In the genomic region with DNA sequence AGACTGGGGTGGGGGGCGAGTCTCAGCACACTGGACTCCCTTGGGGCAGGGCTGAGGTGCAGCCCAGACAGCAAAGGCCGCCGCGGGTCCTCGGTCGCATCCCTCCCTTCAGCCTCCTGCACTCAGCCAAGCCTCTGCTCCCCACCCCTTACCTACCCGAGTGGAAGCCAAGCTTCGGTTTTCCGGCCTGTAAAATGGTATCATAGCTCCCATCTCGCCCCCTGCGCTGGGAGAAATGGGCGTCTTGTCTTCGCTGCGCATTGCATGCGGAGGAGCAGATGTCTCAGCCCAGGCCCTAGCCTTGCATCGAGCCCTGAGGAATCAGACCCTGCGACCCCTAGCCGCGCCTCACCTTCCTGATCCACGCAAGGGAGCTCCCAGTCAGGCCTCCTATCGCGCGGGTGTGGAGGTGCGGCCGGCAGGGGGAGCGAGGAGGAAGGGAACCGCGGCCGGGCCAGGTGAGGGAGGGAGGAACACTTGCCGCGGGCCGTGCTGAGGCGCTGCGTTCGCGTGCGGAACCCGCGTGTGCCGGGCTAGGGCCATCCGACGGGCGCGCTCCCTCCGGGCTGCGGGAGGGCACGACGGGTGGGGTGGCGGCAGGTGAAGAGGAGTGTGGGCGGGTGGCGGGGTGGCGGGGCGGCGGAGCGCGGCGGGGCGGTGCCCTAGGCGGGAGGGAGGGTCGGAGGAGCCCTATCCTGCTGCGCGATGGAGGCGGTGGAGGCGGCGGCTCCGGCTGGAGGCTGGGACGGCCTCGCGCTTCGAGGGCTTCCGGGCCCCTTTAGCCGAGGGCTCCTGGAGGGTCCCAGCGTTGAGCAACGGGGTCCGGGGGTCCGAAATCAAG, we compare ENCODE assay signal across 8 cellular contexts. TPM values are rescaled to one million over a fixed set of nuclear protein-coding genes. Genes with fewer than 3 reads are reported as not detected.
DNase-seq lines count a peak whose midpoint lies in the region; TF ChIP-seq lines count a peak whose summit lies in the region.

No MANE protein-coding gene starts in this region.

- H4K91ac ChIP-seq in trophoblast cell (ENCODE audit: low read depth, low read length) = no peak overlapping the region

- no peak overlapping the region for H2BK120ac ChIP-seq in trophoblast cell (ENCODE audit: insufficient read depth, low read length, poor library complexity)

- H2BK5ac ChIP-seq in trophoblast cell (ENCODE audit: low read depth, low read length, poor library complexity) = no peak overlapping the region

- H3K4me3 ChIP-seq in epithelial cell of esophagus (ENCODE audit: low read length) (peak overlapping the region; percentile 4), trophoblast cell (ENCODE audit: low read depth, low read length) (peak overlapping the region; percentile 34)

- no peaks in the 10 kb centered on the region for H3K79me2 ChIP-seq in trophoblast cell (ENCODE audit: control insufficient read depth, insufficient read depth, low read length, poor library complexity)

- no peak overlapping the region for H3K14ac ChIP-seq in trophoblast cell (ENCODE audit: low read length)

- H3K4me1 ChIP-seq in trophoblast cell (ENCODE audit: control insufficient read depth in 1 of 2, insufficient read depth in 2 of 2, low read length in 2 of 2) = peaks cover 3 to 6% of the 10 kb centered on the region in 2 experiments

- H4K8ac ChIP-seq in trophoblast cell (ENCODE audit: low read depth, low read length) = no peak overlapping the region

- no peak overlapping the region for H2BK12ac ChIP-seq in trophoblast cell (ENCODE audit: low read length)

- no peak overlapping the region for H3K18ac ChIP-seq in trophoblast cell (ENCODE audit: low read length)

- no peaks in the 10 kb centered on the region for H3K36me3 ChIP-seq in trophoblast cell (ENCODE audit: control insufficient read depth in 1 of 2, insufficient read depth in 2 of 2, low read length in 2 of 2)

- H3K9me3 ChIP-seq in trophoblast cell (ENCODE audit: insufficient read depth, low read depth, low read length) = peaks cover 13% of the 10 kb centered on the region

- in situ Hi-C loops in G401 (cut with HindIII; ENCODE audit: low sequenced_read_pairs) = loop anchor here (25.0 kb wide), 1 partner anchor 206 kb away; no protein-coding TSS in a partner anchor

- H3K79me1 ChIP-seq in trophoblast cell (ENCODE audit: low read length) = no peaks in the 10 kb centered on the region

- H2AK5ac ChIP-seq in trophoblast cell (ENCODE audit: low read length) = no peak overlapping the region

- H3K27ac ChIP-seq in trophoblast cell (ENCODE audit: low read depth, low read length) = no peak overlapping the region

- peak; percentile 63 for TF ChIP-seq CTCF in epithelial cell of esophagus (IDR thresholded peaks at IDR 0.05; ENCODE audit: insufficient read depth, low read depth, low read length, missing control alignments)

- no CpG with 5 or more reads among the region's 76 CpGs for WGBS in trophoblast cell (ENCODE audit: extremely low coverage, insufficient coverage, insufficient read length)

- peaks cover 78% of the 10 kb centered on the region for H3K27me3 ChIP-seq in trophoblast cell (ENCODE audit: insufficient read depth, low read length)

- DNase-seq in G401 (ENCODE audit: low spot score) (peak; percentile 18), NCI-H1092 (lab: John Stamatoyannopoulos, UW) (peak; percentile 14), epithelial cell of esophagus (ENCODE audit: low read depth) (peak; percentile 82), trophoblast cell (peak; percentile 63 to 83), dedifferentiated amniotic fluid mesenchymal stem cell (ENCODE audit: extremely low spot score) (no peak), SIG-M5 (lab: John Stamatoyannopoulos, UW) (no peak), SIG-M5 treated with dmso at 0.1 percent for 504 hours (lab: John Stamatoyannopoulos, UW; ENCODE audit: unreplicated experiment) (no peak)
- DNase-seq in activated CD8-positive, alpha-beta memory T cell treated with anti-CD3 and anti-CD28 coated beads for 24 hours = peak; percentile 81

- H3K23ac ChIP-seq in trophoblast cell (ENCODE audit: low read length) = no peak overlapping the region

- H3K4ac ChIP-seq in trophoblast cell (ENCODE audit: low read depth, low read length) = no peak overlapping the region

- no peak overlapping the region for H4K12ac ChIP-seq in trophoblast cell (ENCODE audit: low read depth, low read length)

- no peak overlapping the region for H2AFZ ChIP-seq in trophoblast cell (ENCODE audit: insufficient read depth, low read length, poor library complexity)

- peak overlapping the region; percentile 37 for H3K4me2 ChIP-seq in trophoblast cell (ENCODE audit: low read length)

- H3K9ac ChIP-seq in trophoblast cell (ENCODE audit: low read length) = no peak overlapping the region

RNA-seq across cellular contexts. Expression of a gene that starts 4.1 kb away (rescaled TPM):
- total RNA-seq in G401 (2014; rRNA removed; shearing (Covaris generic)) = 15.4 and 32.1 TPM in 2 replicates
- polyA plus RNA-seq in trophoblast cell (2013) = 6.7 and 6.8 TPM in 2 replicates

RNA-seq across cellular contexts. Expression of a gene that starts 33.2 kb away (rescaled TPM):
- 3.2 and 4.7 TPM in 2 replicates for total RNA-seq in G401 (2014; rRNA removed; shearing (Covaris generic))
- polyA plus RNA-seq in trophoblast cell (2013) = 0.05 TPM in 1 of 2 replicates, not detected in the other

RNA-seq across cellular contexts. Expression of a gene that starts 42.2 kb away (rescaled TPM):
- total RNA-seq in G401 (2014; rRNA removed; shearing (Covaris generic)) = 8.3 and 21.4 TPM in 2 replicates
- polyA plus RNA-seq in trophoblast cell (2013) = 1.5 TPM in 2 replicates

Comparison
In these comparisons a context has a peak if more than half of its experiments do, and no peak if none do; other contexts are left out.
1. DNase-seq: peak in G401 (single experiment), NCI-H1092 (single experiment), activated CD8-positive, alpha-beta memory T cell treated with anti-CD3 and anti-CD28 coated beads for 24 hours (single experiment), epithelial cell of esophagus (single experiment) and trophoblast cell (2 of 2); none in dedifferentiated amniotic fluid mesenchymal stem cell (single experiment), SIG-M5 (single experiment) and SIG-M5 treated with dmso at 0.1 percent for 504 hours (single experiment).